In genomic region chr16:15846510-15846909, GRCh38 we compare ENCODE assay signal across 17 cellular contexts. TPM values are rescaled to one million over a fixed set of nuclear protein-coding genes. Genes with fewer than 3 reads are reported as not detected.
DNase-seq lines count a peak whose midpoint lies in the region; TF ChIP-seq lines count a peak whose summit lies in the region.
"Had no signal": no experiment of that assay in that cellular context is flagged by ENCODE, and none has a peak within 500 bp of the region (broad histone marks: within the 10 kb centered on the region; RNA-seq: fewer than 3 reads in every experiment).

No MANE protein-coding gene starts in this region.

- peaks cover 74% of the 10 kb centered on the region for H3K4me1 ChIP-seq in stomach smooth muscle (ENCODE audit: control insufficient read depth, insufficient read depth, low read length)

- H3K27ac ChIP-seq in coronary artery = peak overlapping the region; percentile 87 to 88
- peak overlapping the region; percentile 55 for H3K27ac ChIP-seq in stomach smooth muscle (ENCODE audit: low read length)

- no peaks in the 10 kb centered on the region for H3K36me3 Mint-ChIP-seq in endothelial cell (ENCODE audit: low read depth, unreplicated experiment)

- peak overlapping the region; percentile 8 to 47 for H3K9ac ChIP-seq in stomach smooth muscle (ENCODE audit: low read length in 2 of 2)

- H3K4me3 Mint-ChIP-seq in endothelial cell (ENCODE audit: unreplicated experiment) = no peak overlapping the region
- H3K4me3 Mint-ChIP-seq: B cell; CD4-positive, alpha-beta T cell had no signal

- H3K4me3 ChIP-seq in coronary artery (peak overlapping the region; percentile 76), stomach smooth muscle (ENCODE audit: low read length in 2 of 2) (peak overlapping the region; percentile 53 to 67)
- H3K4me3 ChIP-seq: GM12878 had no signal

- H3K27ac Mint-ChIP-seq in endothelial cell (ENCODE audit: unreplicated experiment) = no peak overlapping the region
- H3K27ac Mint-ChIP-seq: B cell; CD4-positive, alpha-beta T cell had no signal

- peaks cover 42 to 51% of the 10 kb centered on the region in 2 donors for H3K36me3 ChIP-seq in stomach smooth muscle (ENCODE audit: control insufficient read depth in 2 of 2, insufficient read depth in 2 of 2, low read length in 2 of 2)

- TF ChIP-seq CTCF in coronary artery (IDR thresholded peaks at IDR 0.05) = no peak
- TF ChIP-seq CTCF in endothelial cell (IDR thresholded peaks at IDR 0.05; ENCODE audit: unreplicated experiment) = no peak

- H3K27me3 Mint-ChIP-seq in endothelial cell (ENCODE audit: unreplicated experiment) = no peaks in the 10 kb centered on the region
- H3K27me3 Mint-ChIP-seq: CD4-positive, alpha-beta T cell had no signal

- H3K9me3 Mint-ChIP-seq in endothelial cell (ENCODE audit: unreplicated experiment) = no peaks in the 10 kb centered on the region
- H3K9me3 Mint-ChIP-seq: CD4-positive, alpha-beta T cell had no signal

- DNase-seq in coronary artery (ENCODE audit: low spot score) (no peak), mesenteric fat pad (ENCODE audit: low spot score) (peak; percentile 65), DMS79 (lab: John Stamatoyannopoulos, UW) (no peak), endothelial cell (ENCODE audit: low spot score) (no peak), NCI-H526 treated with DMSO at 0.1 percent for 48 hours (lab: John Stamatoyannopoulos, UW) (no peak), NCI-H2107 (lab: John Stamatoyannopoulos, UW) (no peak)
- DNase-seq: C1 segment of cervical spinal cord; Calu3; CD4-positive, alpha-beta T cell; DMS 273 treated with DMSO at 0.1 percent for 48 hours; HCEC 1CT had no signal

- no peaks in the 10 kb centered on the region for H3K9me3 ChIP-seq in stomach smooth muscle (ENCODE audit: control insufficient read depth in 2 of 2, low read length in 2 of 2)

- no peaks in the 10 kb centered on the region for H3K27me3 ChIP-seq in stomach smooth muscle (ENCODE audit: control insufficient read depth in 1 of 2, insufficient read depth in 2 of 2, low read length in 2 of 2)

- no peaks in the 10 kb centered on the region for H3K4me1 Mint-ChIP-seq in endothelial cell (ENCODE audit: unreplicated experiment)
- H3K4me1 Mint-ChIP-seq: B cell had no signal

RNA-seq across cellular contexts. Expression of gene MYH11, which starts 10.3 kb away (rescaled TPM):
- 53.5 TPM for total RNA-seq in mesenteric fat pad
- total RNA-seq in endothelial cell (ENCODE audit: unreplicated experiment) = 0.51 TPM
- total RNA-seq: CD4-positive, alpha-beta T cell; G401; H4; HT-29 had no signal

RNA-seq across cellular contexts. Expression of gene CEP20, which starts 41.9 kb away (rescaled TPM):
- total RNA-seq in mesenteric fat pad = 31.4 TPM
- total RNA-seq in endothelial cell (ENCODE audit: unreplicated experiment) = 16.1 TPM

Comparison
In these comparisons a context has a peak if more than half of its experiments do, and no peak if none do; other contexts are left out.
1. RNA of gene MYH11, which starts 10.3 kb away (total RNA-seq): 53.5 TPM in mesenteric fat pad (single experiment); 0.51 TPM in endothelial cell (single experiment); every median in the first group is over 10 times any median in the second.